In the genomic region with DNA sequence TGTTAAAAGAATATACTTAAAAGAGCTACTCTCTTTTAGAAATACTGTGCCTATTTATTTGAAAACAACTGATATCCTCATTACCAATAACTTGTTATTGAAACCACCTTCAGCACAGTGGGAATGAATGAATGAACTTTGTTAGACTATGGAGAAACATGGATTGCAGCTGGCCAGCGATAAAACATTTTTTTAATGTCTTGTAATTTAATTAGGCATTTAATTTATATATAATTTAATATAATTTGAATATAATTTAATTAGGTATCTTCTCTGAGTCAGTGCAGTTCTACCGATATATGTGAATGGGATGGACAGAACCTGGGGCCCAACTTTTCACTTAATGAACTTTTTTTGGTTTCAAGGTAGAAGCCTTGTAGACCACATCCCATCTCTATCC, we compare ENCODE assay signal across 28 cellular contexts.
"Had no signal": no experiment of that assay in that cellular context is flagged by ENCODE, and none has a peak within 500 bp of the region (broad histone marks: within the 10 kb centered on the region; RNA-seq: fewer than 3 reads in every experiment).

No MANE protein-coding gene starts in this region.

- H3K27me3 Mint-ChIP-seq: activated CD4-positive, alpha-beta memory T cell treated with anti-CD3 and anti-CD28 coated beads, Interleukin-2, amount 10 ng/mL, durations not matched to agents 7 days and 5 days; activated CD4-positive, alpha-beta T cell treated with anti-CD3 and anti-CD28 coated beads, Interleukin-2, amount 10 ng/mL, durations not matched to agents 7 days and 5 days; activated naive CD8-positive, alpha-beta T cell; activated T-cell treated with anti-CD3 and anti-CD28 coated beads, Interleukin-2, amount 50 U/mL, for 24 hours; effector memory CD8-positive, alpha-beta T cell had no signal

- H3K9me3 Mint-ChIP-seq: activated CD4-positive, alpha-beta memory T cell treated with anti-CD3 and anti-CD28 coated beads, Interleukin-2, amount 10 ng/mL, durations not matched to agents 7 days and 5 days; activated CD4-positive, alpha-beta T cell treated with anti-CD3 and anti-CD28 coated beads, Interleukin-2, amount 10 ng/mL, durations not matched to agents 7 days and 5 days; activated T-cell treated with anti-CD3 and anti-CD28 coated beads, Interleukin-2, amount 50 U/mL, for 24 hours; activated T-cell treated with anti-CD3 and anti-CD28 coated beads, Interleukin-2, amount 50 U/mL, for 72 hours; effector memory CD8-positive, alpha-beta T cell had no signal

- H3K4me3 ChIP-seq: esophagus squamous epithelium, gastroesophageal sphincter, heart right ventricle, hepatocyte had no signal

- H3K9me3 ChIP-seq: esophagus squamous epithelium, gastroesophageal sphincter, heart right ventricle had no signal

- H3K4me1 ChIP-seq: gastroesophageal sphincter had no signal

- H3K4me3 Mint-ChIP-seq: activated CD4-positive, alpha-beta memory T cell treated with anti-CD3 and anti-CD28 coated beads, Interleukin-2, amount 10 ng/mL, durations not matched to agents 7 days and 5 days; activated CD4-positive, alpha-beta T cell treated with anti-CD3 and anti-CD28 coated beads, Interleukin-2, amount 10 ng/mL, durations not matched to agents 7 days and 5 days; activated naive CD8-positive, alpha-beta T cell; activated T-cell treated with anti-CD3 and anti-CD28 coated beads, Interleukin-2, amount 50 U/mL, for 24 hours; activated T-cell treated with anti-CD3 and anti-CD28 coated beads, Interleukin-2, amount 50 U/mL, for 72 hours; effector memory CD8-positive, alpha-beta T cell had no signal

- H3K27ac ChIP-seq: brain microvascular endothelial cell, esophagus squamous epithelium, gastroesophageal sphincter, heart right ventricle, hepatocyte had no signal

- H3K4me2 ChIP-seq: hepatocyte had no signal

- ATAC-seq: activated T-cell treated with anti-CD3 and anti-CD28 coated beads, Interleukin-2, amount 50 U/mL, for 72 hours; effector memory CD8-positive, alpha-beta T cell; gastroesophageal sphincter; heart right ventricle had no signal

- H2AFZ ChIP-seq: hepatocyte had no signal

- H3K27ac Mint-ChIP-seq: activated CD4-positive, alpha-beta memory T cell treated with anti-CD3 and anti-CD28 coated beads, Interleukin-2, amount 10 ng/mL, durations not matched to agents 7 days and 5 days; activated CD4-positive, alpha-beta T cell treated with anti-CD3 and anti-CD28 coated beads, Interleukin-2, amount 10 ng/mL, durations not matched to agents 7 days and 5 days; activated naive CD8-positive, alpha-beta T cell; activated T-cell treated with anti-CD3 and anti-CD28 coated beads, Interleukin-2, amount 50 U/mL, for 24 hours; activated T-cell treated with anti-CD3 and anti-CD28 coated beads, Interleukin-2, amount 50 U/mL, for 72 hours; effector memory CD8-positive, alpha-beta T cell had no signal

- DNase-seq: activated CD4-positive, alpha-beta memory T cell treated with anti-CD3 and anti-CD28 coated beads, Interleukin-2, amount 10 ng/mL, durations not matched to agents 7 days and 5 days; activated CD4-positive, alpha-beta T cell treated with anti-CD3 and anti-CD28 coated beads for 1 hour; activated CD4-positive, alpha-beta T cell treated with anti-CD3 and anti-CD28 coated beads for 4 hours; activated CD4-positive, alpha-beta T cell treated with anti-CD3 and anti-CD28 coated beads, Interleukin-2, amount 10 ng/mL, durations not matched to agents 7 days and 5 days; activated CD4-positive, alpha-beta T cell treated with anti-CD3 and anti-CD28 coated beads, Interleukin-2, amount 50 U/mL, for 4 hours; activated CD8-positive, alpha-beta memory T cell treated with anti-CD3 and anti-CD28 coated beads, Interleukin-2, amount 50 U/mL, for 48 hours; activated gamma-delta T cell; activated naive CD4-positive, alpha-beta T cell; activated naive CD4-positive, alpha-beta T cell treated with anti-CD3 and anti-CD28 coated beads, Interleukin-2, amount 50 U/mL, for 16 hours; activated T-cell treated with anti-CD3 and anti-CD28 coated beads for 4 hours; activated T-cell treated with anti-CD3 and anti-CD28 coated beads, Interleukin-2, amount 50 U/mL, for 24 hours; activated T-cell treated with anti-CD3 and anti-CD28 coated beads, Interleukin-2, amount 50 U/mL, for 72 hours; amniotic stem cell; anterior cingulate cortex; brain microvascular endothelial cell; caudate nucleus; cortex of kidney; dermis blood vessel endothelial cell; effector CD4-positive, alpha-beta T cell; effector memory CD8-positive, alpha-beta T cell; erythroblast; esophagus squamous epithelium; foreskin melanocyte; heart right ventricle; T-helper 2 cell had no signal

- H3K27me3 ChIP-seq: brain microvascular endothelial cell, esophagus squamous epithelium, gastroesophageal sphincter, heart right ventricle, hepatocyte had no signal

- H3K36me3 Mint-ChIP-seq: activated naive CD8-positive, alpha-beta T cell had no signal
